ENCODE assay signal across 8 cellular contexts in the genomic region with DNA sequence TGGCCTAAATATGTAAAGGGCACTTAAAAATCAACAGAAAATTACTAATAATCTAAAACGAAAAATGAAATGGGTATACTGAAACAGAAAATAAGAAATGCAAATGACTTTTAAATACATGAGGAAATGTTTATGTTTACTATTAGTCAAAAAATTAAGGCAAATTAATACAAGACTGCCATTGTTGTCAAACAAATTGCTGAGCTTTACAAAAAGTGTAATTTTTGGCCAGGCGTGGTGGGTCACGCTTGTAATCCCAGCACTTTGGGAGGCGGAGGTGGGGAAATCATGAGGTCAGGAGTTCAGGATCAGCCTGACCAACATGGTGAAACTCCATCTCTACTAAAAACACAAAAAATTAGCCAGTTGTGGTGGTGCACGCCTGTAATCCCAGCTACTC.
"Had no signal": no experiment of that assay in that cellular context is flagged by ENCODE, and none has a peak within 500 bp of the region (broad histone marks: within the 10 kb centered on the region; RNA-seq: fewer than 3 reads in every experiment).

No MANE protein-coding gene starts in this region.

- H3K9ac ChIP-seq: GM23248 had no signal

- H3K4me3 ChIP-seq: GM23248, HAP-1 had no signal

- H3K4me1 ChIP-seq: HAP-1 had no signal

- H2AFZ ChIP-seq: GM23248 had no signal

- ATAC-seq: HCT116 had no signal

- H3K9me3 ChIP-seq: HAP-1 had no signal

- DNase-seq: GM23248, GOT3, H7, HFFc6, KG1 had no signal

- H3K36me3 ChIP-seq: HAP-1 had no signal

- H3K27ac ChIP-seq: GM23248, HL-60 had no signal
